Comparison of ENCODE assay signal across 1 cellular context in genomic region chr9:98083566-98084135, GRCh38.
TF ChIP-seq lines count a peak whose summit lies in the region.

No MANE protein-coding gene starts in this region.

TF ChIP-seq in WTC11, 78 proteins besides CTCF, POLR2A, EP300 and RAD21 (continued from another document):
- TF ChIP-seq, protein P1, sequence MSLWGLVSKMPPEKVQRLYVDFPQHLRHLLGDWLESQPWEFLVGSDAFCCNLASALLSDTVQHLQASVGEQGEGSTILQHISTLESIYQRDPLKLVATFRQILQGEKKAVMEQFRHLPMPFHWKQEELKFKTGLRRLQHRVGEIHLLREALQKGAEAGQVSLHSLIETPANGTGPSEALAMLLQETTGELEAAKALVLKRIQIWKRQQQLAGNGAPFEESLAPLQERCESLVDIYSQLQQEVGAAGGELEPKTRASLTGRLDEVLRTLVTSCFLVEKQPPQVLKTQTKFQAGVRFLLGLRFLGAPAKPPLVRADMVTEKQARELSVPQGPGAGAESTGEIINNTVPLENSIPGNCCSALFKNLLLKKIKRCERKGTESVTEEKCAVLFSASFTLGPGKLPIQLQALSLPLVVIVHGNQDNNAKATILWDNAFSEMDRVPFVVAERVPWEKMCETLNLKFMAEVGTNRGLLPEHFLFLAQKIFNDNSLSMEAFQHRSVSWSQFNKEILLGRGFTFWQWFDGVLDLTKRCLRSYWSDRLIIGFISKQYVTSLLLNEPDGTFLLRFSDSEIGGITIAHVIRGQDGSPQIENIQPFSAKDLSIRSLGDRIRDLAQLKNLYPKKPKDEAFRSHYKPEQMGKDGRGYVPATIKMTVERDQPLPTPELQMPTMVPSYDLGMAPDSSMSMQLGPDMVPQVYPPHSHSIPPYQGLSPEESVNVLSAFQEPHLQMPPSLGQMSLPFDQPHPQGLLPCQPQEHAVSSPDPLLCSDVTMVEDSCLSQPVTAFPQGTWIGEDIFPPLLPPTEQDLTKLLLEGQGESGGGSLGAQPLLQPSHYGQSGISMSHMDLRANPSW (CRISPR knock-in tag; conservative IDR thresholded peaks at IDR 0.05; ENCODE audit: low read depth), result no peak
- TF ChIP-seq, protein P2, sequence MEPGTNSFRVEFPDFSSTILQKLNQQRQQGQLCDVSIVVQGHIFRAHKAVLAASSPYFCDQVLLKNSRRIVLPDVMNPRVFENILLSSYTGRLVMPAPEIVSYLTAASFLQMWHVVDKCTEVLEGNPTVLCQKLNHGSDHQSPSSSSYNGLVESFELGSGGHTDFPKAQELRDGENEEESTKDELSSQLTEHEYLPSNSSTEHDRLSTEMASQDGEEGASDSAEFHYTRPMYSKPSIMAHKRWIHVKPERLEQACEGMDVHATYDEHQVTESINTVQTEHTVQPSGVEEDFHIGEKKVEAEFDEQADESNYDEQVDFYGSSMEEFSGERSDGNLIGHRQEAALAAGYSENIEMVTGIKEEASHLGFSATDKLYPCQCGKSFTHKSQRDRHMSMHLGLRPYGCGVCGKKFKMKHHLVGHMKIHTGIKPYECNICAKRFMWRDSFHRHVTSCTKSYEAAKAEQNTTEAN (CRISPR knock-in tag; IDR thresholded peaks at IDR 0.05), result no peak
- no peak for TF ChIP-seq ZNF671 (CRISPR knock-in tag; IDR thresholded peaks at IDR 0.05)
- TF ChIP-seq ZNF512 (CRISPR knock-in tag; IDR thresholded peaks at IDR 0.05; ENCODE audit: borderline replicate concordance), result no peak
- TF ChIP-seq IRF1 (CRISPR knock-in tag; IDR thresholded peaks at IDR 0.05), result no peak
